In the genomic region with DNA sequence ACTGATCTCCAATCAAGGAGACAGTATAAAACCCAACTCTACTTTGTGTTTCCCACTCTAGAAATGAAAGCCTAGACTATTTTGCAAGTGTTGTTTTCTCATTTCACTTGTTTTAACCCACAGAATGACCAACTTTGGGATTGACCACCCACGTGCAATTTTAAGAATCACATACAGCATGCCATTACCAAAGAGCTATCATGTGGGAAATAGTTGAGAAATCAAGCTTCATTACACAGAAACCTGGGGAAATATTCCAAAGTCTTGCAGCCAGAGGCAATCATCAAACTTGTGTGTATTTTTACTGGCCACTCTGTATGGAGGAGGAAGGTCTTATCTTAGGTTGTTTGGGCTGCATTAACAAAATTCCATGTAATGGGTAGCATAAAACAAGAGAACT, we compare ENCODE assay signal across 24 cellular contexts.
"Had no signal": no experiment of that assay in that cellular context is flagged by ENCODE, and none has a peak within 500 bp of the region (broad histone marks: within the 10 kb centered on the region; RNA-seq: fewer than 3 reads in every experiment).

No MANE protein-coding gene starts in this region.

- H3K36me3 Mint-ChIP-seq: natural killer cell; stimulated activated memory B cell treated with anti-CD40 and anti-IgM and Interleukin-4, amounts not matched to agents 10 μg/mL and 1 μg/mL and 100 μg/mL, for 72 hours had no signal

- H3K4me1 Mint-ChIP-seq: central memory CD8-positive, alpha-beta T cell; natural killer cell; stimulated activated memory B cell treated with anti-CD40 and anti-IgM and Interleukin-4, amounts not matched to agents 10 μg/mL and 1 μg/mL and 100 μg/mL, for 72 hours had no signal

- DNase-seq: colonic mucosa; effector CD8-positive, alpha-beta T cell; foreskin melanocyte; glutamatergic neuron; heart right ventricle; hippocampal formation; islet precursor cell; kidney glomerular epithelial cell; left ventricle myocardium superior; lower lobe of right lung; natural killer cell; occipital lobe; pancreas; right lobe of liver; stimulated activated CD4-positive, alpha-beta T cell treated with anti-CD3 and anti-CD28 coated beads, Interleukin-2, amount 100 ng/mL, for 24 hours; stimulated activated CD4-positive, alpha-beta T cell treated with anti-CD3 and anti-CD28 coated beads, Interleukin-4, amount 100 ng/mL, for 24 hours; stimulated activated naive CD8-positive, alpha-beta T cell treated with anti-CD3 and anti-CD28 coated beads, Interleukin-15, Interleukin-2, amounts not matched to agents 100 U/mL and 50 U/mL, for 24 hours; thyroid gland; trophoblast cell had no signal

- H3K4me3 ChIP-seq: cardiac muscle cell, colonic mucosa, esophagus muscularis mucosa, heart right ventricle, lower lobe of right lung, pancreas, right lobe of liver, thyroid gland had no signal

- H3K9me3 Mint-ChIP-seq: central memory CD8-positive, alpha-beta T cell; stimulated activated memory B cell treated with anti-CD40 and anti-IgM and Interleukin-4, amounts not matched to agents 10 μg/mL and 1 μg/mL and 100 μg/mL, for 72 hours had no signal

- H3K4me3 Mint-ChIP-seq: central memory CD8-positive, alpha-beta T cell; dendritic cell treated with granulocyte-macrophage colony-stimulating factor and Interleukin-4, amounts not matched to agents 40 ng/mL and 50 ng/mL, for 4 days; natural killer cell; stimulated activated memory B cell treated with anti-CD40 and anti-IgM and Interleukin-4, amounts not matched to agents 10 μg/mL and 1 μg/mL and 100 μg/mL, for 72 hours had no signal

- ATAC-seq: heart right ventricle; left ventricle myocardium superior; lower lobe of right lung; natural killer cell; pancreas; right lobe of liver; stimulated activated memory B cell treated with anti-CD40 and anti-IgM and Interleukin-4, amounts not matched to agents 10 μg/mL and 1 μg/mL and 100 μg/mL, for 72 hours; stimulated activated naive CD8-positive, alpha-beta T cell treated with anti-CD3 and anti-CD28 coated beads, Interleukin-15, Interleukin-2, amounts not matched to agents 100 U/mL and 50 U/mL, for 24 hours had no signal

- H3K27ac Mint-ChIP-seq: dendritic cell treated with granulocyte-macrophage colony-stimulating factor and Interleukin-4, amounts not matched to agents 40 ng/mL and 50 ng/mL, for 4 days; natural killer cell; stimulated activated memory B cell treated with anti-CD40 and anti-IgM and Interleukin-4, amounts not matched to agents 10 μg/mL and 1 μg/mL and 100 μg/mL, for 72 hours had no signal
